9 cellular contexts compared by ENCODE assay signal in genomic region chrX:154489182-154489581, GRCh38. TPM values are rescaled to one million over a fixed set of nuclear protein-coding genes. Genes with fewer than 3 reads are reported as not detected.
A peak's percentile ranks its signal among the peaks of the same experiment; 100 is the strongest.
DNase-seq lines count a peak whose midpoint lies in the region; ATAC-seq, FAIRE-seq and TF ChIP-seq lines count a peak whose summit lies in the region.
"Had no signal": no experiment of that assay in that cellular context is flagged by ENCODE, and none has a peak within 500 bp of the region (broad histone marks: within the 10 kb centered on the region; RNA-seq: fewer than 3 reads in every experiment).

No MANE protein-coding gene starts in this region.

- CTCF ChIA-PET in CD8-positive, alpha-beta T cell (lab: Charles Lee) = interaction anchor here (1.9 kb wide), 1 partner anchor 44 kb away, joined by 5 read pairs; no protein-coding TSS in a partner anchor

- no peaks in the 10 kb centered on the region for H3K9me2 ChIP-seq in OCI-LY1 (ENCODE audit: low read depth, low read length)

- H3K27ac ChIP-seq in CD8-positive, alpha-beta T cell (ENCODE audit: low read depth, low read length) = peak overlapping the region; percentile 84
- peak overlapping the region; percentile 8 for H3K27ac ChIP-seq in OCI-LY1 (ENCODE audit: low read depth, low read length, poor library complexity, severe bottlenecking)
- H3K27ac ChIP-seq in psoas muscle = peak overlapping the region; percentile 93

- no peak overlapping the region for H2AFZ ChIP-seq in OCI-LY1 (ENCODE audit: low read length)

- peaks cover 32% of the 10 kb centered on the region for H3K4me1 Mint-ChIP-seq in CD8-positive, alpha-beta T cell (ENCODE audit: low read depth)
- H3K4me1 Mint-ChIP-seq in effector memory CD8-positive, alpha-beta T cell (ENCODE audit: low read depth in 2 of 2) = peaks cover 7 to 17% of the 10 kb centered on the region in 2 donors

- no peak for DNase-seq in CD8-positive, alpha-beta T cell
- DNase-seq in effector memory CD8-positive, alpha-beta T cell = no peak
- no peak for DNase-seq in psoas muscle
- no peak for DNase-seq in stimulated activated CD4-positive, alpha-beta T cell treated with anti-CD3 and anti-CD28 coated beads, Interleukin-12 subunit alpha, Interleukin-12 subunit beta, amount 100 ng/mL, for 4 hours
- DNase-seq in NCI-H146 (lab: John Stamatoyannopoulos, UW) = no peak
- DNase-seq in HTR-8/SVneo (ENCODE audit: insufficient read length, low spot score) = no peak
- DNase-seq: NCI-H1694 treated with DMSO at 0.1 percent for 48 hours had no signal

- H4K20me1 ChIP-seq in OCI-LY1 (ENCODE audit: insufficient read depth, low read length) = no peaks in the 10 kb centered on the region

- no peaks in the 10 kb centered on the region for H3K9me3 ChIP-seq in CD8-positive, alpha-beta T cell (ENCODE audit: low read length)
- no peaks in the 10 kb centered on the region for H3K9me3 ChIP-seq in OCI-LY1 (ENCODE audit: low read length)
- no peaks in the 10 kb centered on the region for H3K9me3 ChIP-seq in psoas muscle

- H3F3A ChIP-seq in OCI-LY1 (ENCODE audit: insufficient read depth, low read length) = no peaks in the 10 kb centered on the region

- H3K79me2 ChIP-seq in OCI-LY1 (ENCODE audit: insufficient read depth, low read length) = no peaks in the 10 kb centered on the region

- intact Hi-C loops in CD8-positive, alpha-beta T cell (cut with DNase I, micrococcal nuclease) = loop anchor here (5.0 to 10.0 kb wide), 2 partner anchors 38 to 94 kb away; partner anchors contain the start of gene RPL10 (in 1 of the 2)
- intact Hi-C loops in psoas muscle (cut with DNase I) = no loop called here

- no peak for FAIRE-seq in HTR-8/SVneo (lab: Jason Lieb, UNC)

- H3K27me3 Mint-ChIP-seq in CD8-positive, alpha-beta T cell (ENCODE audit: low read depth) = no peaks in the 10 kb centered on the region
- no peaks in the 10 kb centered on the region for H3K27me3 Mint-ChIP-seq in effector memory CD8-positive, alpha-beta T cell

- H3K9me3 Mint-ChIP-seq in CD8-positive, alpha-beta T cell = no peaks in the 10 kb centered on the region
- H3K9me3 Mint-ChIP-seq in effector memory CD8-positive, alpha-beta T cell = no peaks in the 10 kb centered on the region

- H3K4me2 ChIP-seq in OCI-LY1 (ENCODE audit: low read length) = peak overlapping the region; percentile 99

- WGBS in psoas muscle, 3 donors = 82 to 100% (median 88%) methylated on average over 1 to 4 of the region's 4 CpGs

- POLR2A ChIA-PET in CD8-positive, alpha-beta T cell (lab: Charles Lee) = interaction anchor here (1.1 to 3.6 kb wide), 7 partner anchors 11 to 93 kb away, joined by 3 to 27 read pairs (median 9); partner anchors contain the start of genes FAM3A, LAGE3 and RPL10

- H3K4me3 ChIP-seq in CD8-positive, alpha-beta T cell (ENCODE audit: low read depth, low read length) = peak overlapping the region; percentile 60
- H3K4me3 ChIP-seq in OCI-LY1 (ENCODE audit: low read depth, low read length, poor library complexity, severe bottlenecking) (peak overlapping the region; percentile 87), psoas muscle (peak overlapping the region; percentile 67)

- no peaks in the 10 kb centered on the region for H3K27me3 ChIP-seq in CD8-positive, alpha-beta T cell (ENCODE audit: insufficient read depth, low read length)
- H3K27me3 ChIP-seq in OCI-LY1 (ENCODE audit: insufficient read depth, low read length) (no peaks in the 10 kb centered on the region), psoas muscle (ENCODE audit: insufficient read depth in 3 of 3, low read length in 2 of 3) (no peaks in the 10 kb centered on the region)

- peaks cover 11% of the 10 kb centered on the region for H3K36me3 Mint-ChIP-seq in CD8-positive, alpha-beta T cell
- peaks cover 37% of the 10 kb centered on the region for H3K36me3 Mint-ChIP-seq in effector memory CD8-positive, alpha-beta T cell (ENCODE audit: insufficient read depth)

- TF ChIP-seq CTCF in CD8-positive, alpha-beta T cell (IDR thresholded peaks at IDR 0.05) = no peak
- TF ChIP-seq CTCF in OCI-LY1 (IDR thresholded peaks at IDR 0.05; ENCODE audit: low read length) (no peak), psoas muscle (IDR thresholded peaks at IDR 0.05) (no peak)

- H3K9ac ChIP-seq in OCI-LY1 (ENCODE audit: low read length) = peak overlapping the region; percentile 92; the same call in 1 of the 2 replicates

- peak overlapping the region; percentile 94 for H3K27ac Mint-ChIP-seq in CD8-positive, alpha-beta T cell
- H3K27ac Mint-ChIP-seq in effector memory CD8-positive, alpha-beta T cell = peak overlapping the region in 1 of 2 donors; percentile 88

- no peaks in the 10 kb centered on the region for H3K36me3 ChIP-seq in CD8-positive, alpha-beta T cell (ENCODE audit: insufficient read depth, low read length)
- H3K36me3 ChIP-seq in OCI-LY1 (ENCODE audit: insufficient read depth, low read length) (peaks cover 14% of the 10 kb centered on the region), psoas muscle (ENCODE audit: insufficient read depth in 1 of 2, low read depth in 1 of 2) (peaks cover 2 to 8% of the 10 kb centered on the region in 2 donors)

- H3K4me3 Mint-ChIP-seq in CD8-positive, alpha-beta T cell = peak overlapping the region; percentile 84
- peak overlapping the region; percentile 82 to 86 for H3K4me3 Mint-ChIP-seq in effector memory CD8-positive, alpha-beta T cell

- peaks cover 32% of the 10 kb centered on the region for H3K4me1 ChIP-seq in CD8-positive, alpha-beta T cell (ENCODE audit: insufficient read depth, low read length)
- peaks cover 34% of the 10 kb centered on the region for H3K4me1 ChIP-seq in OCI-LY1 (ENCODE audit: insufficient read depth, low read length, severe bottlenecking)
- H3K4me1 ChIP-seq in psoas muscle = peaks cover 5% of the 10 kb centered on the region

- ATAC-seq in CD8-positive, alpha-beta T cell = no peak
- no peak for ATAC-seq in effector memory CD8-positive, alpha-beta T cell (replicated peaks)
- ATAC-seq in psoas muscle = no peak
- no peak for ATAC-seq in GM21717 (IDR thresholded peaks at IDR 0.05; ENCODE audit: unreplicated experiment)

RNA-seq across cellular contexts. Expression of gene SLC10A3, which starts 1.2 kb away (rescaled TPM):
- 10 to 100 TPM; 22.3 to 23.0 TPM for total RNA-seq in CD8-positive, alpha-beta T cell
- 10 to 100 TPM in 3 of 4 donors, 1 to 10 TPM in 1; 7.2 to 15.7 (median 13.8) TPM for total RNA-seq in psoas muscle
- 10 to 100 TPM; 16.3 to 39.8 (median 32.2) TPM for polyA plus RNA-seq in psoas muscle

RNA-seq across cellular contexts. Expression of gene UBL4A, which starts 2.8 kb away (rescaled TPM):
- 1 to 10 TPM; 3.1 to 6.4 TPM for total RNA-seq in CD8-positive, alpha-beta T cell
- total RNA-seq in psoas muscle = 10 to 100 TPM; 38.3 to 69.9 (median 46.3) TPM
- polyA plus RNA-seq in psoas muscle = 100 to 1,000 TPM in 2 of 3 donors, 10 to 100 TPM in 1; 64.4 to 118 (median 106) TPM

RNA-seq across cellular contexts. Expression of gene LAGE3, which starts 10.1 kb away (rescaled TPM):
- 1 to 10 TPM; 6.3 to 6.6 TPM for total RNA-seq in CD8-positive, alpha-beta T cell
- total RNA-seq in psoas muscle = 10 to 100 TPM; 10.7 to 24.1 (median 22.7) TPM
- polyA plus RNA-seq in psoas muscle = 10 to 100 TPM; 24.3 to 64.8 (median 27.4) TPM

RNA-seq across cellular contexts. Expression of gene FAM3A, which starts 26.9 kb away (rescaled TPM):
- 10 to 100 TPM; 37.7 to 41.7 TPM for total RNA-seq in CD8-positive, alpha-beta T cell
- 10 to 100 TPM; 29.7 to 34.8 (median 32.8) TPM for total RNA-seq in psoas muscle
- 10 to 100 TPM; 37.5 to 40.4 (median 37.7) TPM for polyA plus RNA-seq in psoas muscle

RNA-seq across cellular contexts. Expression of gene PLXNA3, which starts 31.1 kb away (rescaled TPM):
- 10 to 100 TPM; 46.7 to 52.1 TPM for total RNA-seq in CD8-positive, alpha-beta T cell
- 1 to 10 TPM; 3.3 to 6.5 (median 6.0) TPM for total RNA-seq in psoas muscle
- 1 to 10 TPM; 1.7 to 2.6 (median 2.5) TPM for polyA plus RNA-seq in psoas muscle

Comparison
In these comparisons a context has a peak if more than half of its experiments do, and no peak if none do; other contexts are left out.
1. H3K27ac ChIP-seq: peak in every context shown above with its lines; median percentile 93 in psoas muscle; 84 in CD8-positive, alpha-beta T cell; 8 in OCI-LY1.
2. RNA of gene UBL4A, which starts 2.8 kb away (total RNA-seq): 38.3 to 69.9 TPM in psoas muscle; 3.1 to 6.4 TPM in CD8-positive, alpha-beta T cell; every median in the first group is over 4 times any median in the second.
3. intact Hi-C loops: an anchor here in CD8-positive, alpha-beta T cell (5.0 to 10.0 kb wide); none called in psoas muscle.
4. Peak in every context shown above with its lines, with median percentiles within 50 percentile points of each other: H3K4me3 ChIP-seq.